In genomic region chr7:26688936-26689506, GRCh38 we compare ENCODE assay signal across 9 cellular contexts.
DNase-seq lines count a peak whose midpoint lies in the region; ATAC-seq lines count a peak whose summit lies in the region.
"Had no signal": no experiment of that assay in that cellular context is flagged by ENCODE, and none has a peak within 500 bp of the region (broad histone marks: within the 10 kb centered on the region; RNA-seq: fewer than 3 reads in every experiment).

No MANE protein-coding gene starts in this region.

- DNase-seq in left kidney (ENCODE audit: low read depth, low spot score) (peak; percentile 56), amygdala (lab: John Stamatoyannopoulos, UW) (no peak), COLO829 (ENCODE audit: low spot score) (no peak), T-helper 9 cell (no peak)
- DNase-seq in stimulated activated CD4-positive, alpha-beta T cell treated with anti-CD3 and anti-CD28 coated beads, Interleukin-4, amount 100 ng/mL, for 1 hour: no peak
- DNase-seq: DMS79 treated with DMSO at 0.1 percent for 48 hours had no signal

- ATAC-seq in GM18498 (IDR thresholded peaks at IDR 0.05; ENCODE audit: unreplicated experiment) (peak; percentile 90), GM21619 (IDR thresholded peaks at IDR 0.05; ENCODE audit: unreplicated experiment) (peak; percentile 79), HG03469 (IDR thresholded peaks at IDR 0.05; ENCODE audit: unreplicated experiment) (peak; percentile 58)
